Comparison of ENCODE assay signal across 18 cellular contexts in the genomic region with DNA sequence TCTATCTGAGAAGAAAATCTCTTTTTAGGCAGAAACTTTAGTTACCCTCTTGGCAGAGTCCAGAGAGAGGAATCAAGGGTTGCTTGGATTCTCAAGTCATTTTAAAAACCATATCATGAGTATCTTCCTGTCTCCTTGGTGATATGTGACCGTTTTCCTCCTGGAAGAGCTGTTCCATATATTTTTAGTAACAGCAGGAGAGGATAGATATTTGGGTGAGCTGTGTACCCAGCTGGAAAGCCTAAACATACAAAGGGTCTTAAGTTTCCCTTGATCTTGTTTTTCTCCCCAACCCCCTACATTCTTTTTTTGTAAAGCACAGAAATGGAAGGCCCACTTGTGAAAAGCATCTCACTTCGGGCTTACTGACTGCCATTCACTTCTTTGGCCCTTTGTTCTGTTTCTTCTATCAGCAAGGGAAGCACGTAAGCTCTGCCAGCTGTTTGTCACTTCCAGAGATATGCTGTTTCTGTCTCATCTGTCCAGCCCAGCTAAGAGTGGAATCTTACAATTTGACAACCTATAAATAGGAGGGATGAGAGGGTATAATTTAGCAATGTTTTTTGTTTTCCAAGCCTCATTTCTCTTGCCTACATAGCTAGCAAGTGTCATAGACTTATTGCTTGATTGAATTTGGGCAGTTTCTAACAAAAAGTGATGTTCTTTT. TPM values are rescaled to one million over a fixed set of nuclear protein-coding genes. Genes with fewer than 3 reads are reported as not detected.
DNase-seq lines count a peak whose midpoint lies in the region; ATAC-seq and TF ChIP-seq lines count a peak whose summit lies in the region.
"Had no signal": no experiment of that assay in that cellular context is flagged by ENCODE, and none has a peak within 500 bp of the region (broad histone marks: within the 10 kb centered on the region; RNA-seq: fewer than 3 reads in every experiment).

No MANE protein-coding gene starts in this region.

- H2AFZ ChIP-seq in neural progenitor cell (replicated peaks) = no peak overlapping the region
- H2AFZ ChIP-seq: PC-9 had no signal

- no peak for ATAC-seq in Right ventricle myocardium inferior
- no peak for ATAC-seq in WTC11
- no peak for ATAC-seq in upper lobe of right lung
- no peak for ATAC-seq in left lung
- ATAC-seq: K562 had no signal

- CTCF ChIA-PET in WTC11 (lab: Charles Lee) = no interaction called here

- H3K79me2 ChIP-seq in neural progenitor cell (ENCODE audit: low read depth) = no peaks in the 10 kb centered on the region

- no peaks in the 10 kb centered on the region for H3K27me3 Mint-ChIP-seq in neural progenitor cell (ENCODE audit: insufficient read depth, low read depth)
- H3K27me3 Mint-ChIP-seq in WTC11 (ENCODE audit: low read depth) = no peaks in the 10 kb centered on the region; the same call in 1 of the 2 replicates

- no peaks in the 10 kb centered on the region for H4K20me1 ChIP-seq in neural progenitor cell (ENCODE audit: low read depth)

- H3K4me3 Mint-ChIP-seq in neural progenitor cell (no peak overlapping the region), WTC11 (no peak overlapping the region)
- H3K4me3 Mint-ChIP-seq: CD4-positive, CD25-positive, alpha-beta regulatory T cell; HFFc6 had no signal

- H3K9me3 ChIP-seq in right atrium auricular region = peaks cover 0 to 7% of the 10 kb centered on the region in 2 donors
- no peaks in the 10 kb centered on the region for H3K9me3 ChIP-seq in neural progenitor cell (ENCODE audit: low read depth)
- H3K9me3 ChIP-seq in upper lobe of right lung = no peaks in the 10 kb centered on the region
- no peaks in the 10 kb centered on the region for H3K9me3 ChIP-seq in left lung
- H3K9me3 ChIP-seq: Caco-2 had no signal

- H3K4me3 ChIP-seq in right atrium auricular region (no peak overlapping the region), neural progenitor cell (no peak overlapping the region), upper lobe of right lung (no peak overlapping the region), left lung (no peak overlapping the region)
- H3K4me3 ChIP-seq: K562, PC-9 had no signal

- H3K4me1 Mint-ChIP-seq in neural progenitor cell (peaks cover 10% of the 10 kb centered on the region), WTC11 (no peaks in the 10 kb centered on the region)
- H3K4me1 Mint-ChIP-seq: CD4-positive, CD25-positive, alpha-beta regulatory T cell had no signal

- no peaks in the 10 kb centered on the region for H3K36me3 Mint-ChIP-seq in neural progenitor cell
- no peaks in the 10 kb centered on the region for H3K36me3 Mint-ChIP-seq in WTC11
- H3K36me3 Mint-ChIP-seq: CD4-positive, CD25-positive, alpha-beta regulatory T cell had no signal

- H3K9ac ChIP-seq in neural progenitor cell = no peak overlapping the region

- H3K4me1 ChIP-seq in right atrium auricular region (no peaks in the 10 kb centered on the region), neural progenitor cell (peaks cover 15% of the 10 kb centered on the region), upper lobe of right lung (no peaks in the 10 kb centered on the region), left lung (no peaks in the 10 kb centered on the region)
- H3K4me1 ChIP-seq: Caco-2 had no signal

- H3K27ac Mint-ChIP-seq in neural progenitor cell = no peak overlapping the region
- H3K27ac Mint-ChIP-seq in WTC11 = no peak overlapping the region
- H3K27ac Mint-ChIP-seq: CD4-positive, CD25-positive, alpha-beta regulatory T cell; HFFc6 had no signal

- TF ChIP-seq POLR2A in erythroblast (IDR thresholded peaks at IDR 0.05; ENCODE audit: low read length) = no peak

- H3K27me3 ChIP-seq in right atrium auricular region = no peaks in the 10 kb centered on the region
- no peaks in the 10 kb centered on the region for H3K27me3 ChIP-seq in neural progenitor cell
- no peaks in the 10 kb centered on the region for H3K27me3 ChIP-seq in upper lobe of right lung
- no peaks in the 10 kb centered on the region for H3K27me3 ChIP-seq in left lung

- DNase-seq in right atrium auricular region (ENCODE audit: low spot score) (no peak), Right ventricle myocardium inferior (ENCODE audit: missing footprints) (no peak), erythroblast (lab: John Stamatoyannopoulos, UW) (peak; percentile 23 to 69), neural progenitor cell (ENCODE audit: low spot score) (peak; percentile 47), mesenteric fat pad (ENCODE audit: low spot score) (no peak), WTC11 (ENCODE audit: low spot score) (no peak), upper lobe of right lung (no peak), left lung (no peak)
- DNase-seq: AML-193; Caco-2; CD4-positive, CD25-positive, alpha-beta regulatory T cell; DMS153; HFFc6; NCI-H1417 treated with DMSO at 0.1 percent for 48 hours; NCI-H1930; NCI-H748 treated with DMSO at 0.1 percent for 48 hours; PC-9 had no signal

- H3K9me3 Mint-ChIP-seq in neural progenitor cell (peaks cover 4% of the 10 kb centered on the region), WTC11 (no peaks in the 10 kb centered on the region)
- H3K9me3 Mint-ChIP-seq: HFFc6 had no signal

- peak overlapping the region; percentile 47 for H3K4me2 ChIP-seq in neural progenitor cell
- H3K4me2 ChIP-seq: PC-9 had no signal

- no peaks in the 10 kb centered on the region for H3K36me3 ChIP-seq in right atrium auricular region
- H3K36me3 ChIP-seq in neural progenitor cell = no peaks in the 10 kb centered on the region
- H3K36me3 ChIP-seq in upper lobe of right lung = no peaks in the 10 kb centered on the region
- no peaks in the 10 kb centered on the region for H3K36me3 ChIP-seq in left lung

- intact Hi-C loops in Right ventricle myocardium inferior (cut with DNase I) = no loop called here
- intact Hi-C loops in upper lobe of right lung (cut with DNase I) = no loop called here
- intact Hi-C loops in left lung (cut with DNase I) = no loop called here

- no peak for TF ChIP-seq CTCF in right atrium auricular region (IDR thresholded peaks at IDR 0.05)
- no peak for TF ChIP-seq CTCF in neural progenitor cell (IDR thresholded peaks at IDR 0.05)
- TF ChIP-seq CTCF in WTC11 (IDR thresholded peaks at IDR 0.05) = no peak
- no peak for TF ChIP-seq CTCF in upper lobe of right lung (IDR thresholded peaks at IDR 0.05)
- TF ChIP-seq CTCF in left lung (IDR thresholded peaks at IDR 0.05) = no peak

- H3K27ac ChIP-seq in right atrium auricular region (peak overlapping the region; percentile 48 to 73), neural progenitor cell (no peak overlapping the region), upper lobe of right lung (no peak overlapping the region), left lung (no peak overlapping the region)
- H3K27ac ChIP-seq: PC-9 had no signal

- POLR2A ChIA-PET in WTC11 (lab: Charles Lee) = no interaction called here

- no peaks in the 10 kb centered on the region for H3F3A ChIP-seq in neural progenitor cell (ENCODE audit: low read depth)

TF ChIP-seq in WTC11, 78 proteins besides CTCF, POLR2A, EP300 and RAD21 (continues in another document):
- TF ChIP-seq ZNF263 (CRISPR knock-in tag; IDR thresholded peaks at IDR 0.05; ENCODE audit: low read depth) (no peak), ZNF219 (CRISPR knock-in tag; IDR thresholded peaks at IDR 0.05; ENCODE audit: borderline replicate concordance) (no peak), ESRRA (CRISPR knock-in tag; IDR thresholded peaks at IDR 0.05; ENCODE audit: borderline replicate concordance) (no peak)
- TF ChIP-seq, protein P1, sequence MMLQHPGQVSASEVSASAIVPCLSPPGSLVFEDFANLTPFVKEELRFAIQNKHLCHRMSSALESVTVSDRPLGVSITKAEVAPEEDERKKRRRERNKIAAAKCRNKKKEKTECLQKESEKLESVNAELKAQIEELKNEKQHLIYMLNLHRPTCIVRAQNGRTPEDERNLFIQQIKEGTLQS (CRISPR knock-in tag; conservative IDR thresholded peaks at IDR 0.05) = no peak
- TF ChIP-seq, protein P2, sequence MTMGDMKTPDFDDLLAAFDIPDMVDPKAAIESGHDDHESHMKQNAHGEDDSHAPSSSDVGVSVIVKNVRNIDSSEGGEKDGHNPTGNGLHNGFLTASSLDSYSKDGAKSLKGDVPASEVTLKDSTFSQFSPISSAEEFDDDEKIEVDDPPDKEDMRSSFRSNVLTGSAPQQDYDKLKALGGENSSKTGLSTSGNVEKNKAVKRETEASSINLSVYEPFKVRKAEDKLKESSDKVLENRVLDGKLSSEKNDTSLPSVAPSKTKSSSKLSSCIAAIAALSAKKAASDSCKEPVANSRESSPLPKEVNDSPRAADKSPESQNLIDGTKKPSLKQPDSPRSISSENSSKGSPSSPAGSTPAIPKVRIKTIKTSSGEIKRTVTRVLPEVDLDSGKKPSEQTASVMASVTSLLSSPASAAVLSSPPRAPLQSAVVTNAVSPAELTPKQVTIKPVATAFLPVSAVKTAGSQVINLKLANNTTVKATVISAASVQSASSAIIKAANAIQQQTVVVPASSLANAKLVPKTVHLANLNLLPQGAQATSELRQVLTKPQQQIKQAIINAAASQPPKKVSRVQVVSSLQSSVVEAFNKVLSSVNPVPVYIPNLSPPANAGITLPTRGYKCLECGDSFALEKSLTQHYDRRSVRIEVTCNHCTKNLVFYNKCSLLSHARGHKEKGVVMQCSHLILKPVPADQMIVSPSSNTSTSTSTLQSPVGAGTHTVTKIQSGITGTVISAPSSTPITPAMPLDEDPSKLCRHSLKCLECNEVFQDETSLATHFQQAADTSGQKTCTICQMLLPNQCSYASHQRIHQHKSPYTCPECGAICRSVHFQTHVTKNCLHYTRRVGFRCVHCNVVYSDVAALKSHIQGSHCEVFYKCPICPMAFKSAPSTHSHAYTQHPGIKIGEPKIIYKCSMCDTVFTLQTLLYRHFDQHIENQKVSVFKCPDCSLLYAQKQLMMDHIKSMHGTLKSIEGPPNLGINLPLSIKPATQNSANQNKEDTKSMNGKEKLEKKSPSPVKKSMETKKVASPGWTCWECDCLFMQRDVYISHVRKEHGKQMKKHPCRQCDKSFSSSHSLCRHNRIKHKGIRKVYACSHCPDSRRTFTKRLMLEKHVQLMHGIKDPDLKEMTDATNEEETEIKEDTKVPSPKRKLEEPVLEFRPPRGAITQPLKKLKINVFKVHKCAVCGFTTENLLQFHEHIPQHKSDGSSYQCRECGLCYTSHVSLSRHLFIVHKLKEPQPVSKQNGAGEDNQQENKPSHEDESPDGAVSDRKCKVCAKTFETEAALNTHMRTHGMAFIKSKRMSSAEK (CRISPR knock-in tag; IDR thresholded peaks at IDR 0.05; ENCODE audit: borderline replicate concordance) = no peak

RNA-seq across cellular contexts. Expression of a gene that starts 38.9 kb away (rescaled TPM):
- 100 to 1,000 TPM; 100 to 134 TPM for total RNA-seq in right atrium auricular region
- 26.5 TPM for total RNA-seq in Right ventricle myocardium inferior
- 8.6 and 12.7 TPM in 2 replicates for total RNA-seq in neural progenitor cell (ENCODE audit: low replicate concordance)
- 32.0 TPM for total RNA-seq in mesenteric fat pad
- 10.8 to 15.7 TPM (median 14.9 TPM) in 3 replicates for total RNA-seq in WTC11 (2021)
- 74.8 TPM for total RNA-seq in upper lobe of right lung
- total RNA-seq in left lung = 10 to 100 TPM; 34.8 to 52.3 TPM
- total RNA-seq: CD4-positive, CD25-positive, alpha-beta regulatory T cell; HFFc6; PC-9 had no signal

Comparison
In these comparisons a context has a peak if more than half of its experiments do, and no peak if none do; other contexts are left out.
1. DNase-seq: peak in erythroblast (2 of 2) and neural progenitor cell (single experiment); none in right atrium auricular region (single experiment), Right ventricle myocardium inferior (single experiment), mesenteric fat pad (single experiment), WTC11 (single experiment), upper lobe of right lung (single experiment) and left lung (0 of 2).
2. H3K27ac ChIP-seq: peak in right atrium auricular region (2 of 2); none in neural progenitor cell (single experiment), upper lobe of right lung (single experiment) and left lung (0 of 2).